In the genomic region with DNA sequence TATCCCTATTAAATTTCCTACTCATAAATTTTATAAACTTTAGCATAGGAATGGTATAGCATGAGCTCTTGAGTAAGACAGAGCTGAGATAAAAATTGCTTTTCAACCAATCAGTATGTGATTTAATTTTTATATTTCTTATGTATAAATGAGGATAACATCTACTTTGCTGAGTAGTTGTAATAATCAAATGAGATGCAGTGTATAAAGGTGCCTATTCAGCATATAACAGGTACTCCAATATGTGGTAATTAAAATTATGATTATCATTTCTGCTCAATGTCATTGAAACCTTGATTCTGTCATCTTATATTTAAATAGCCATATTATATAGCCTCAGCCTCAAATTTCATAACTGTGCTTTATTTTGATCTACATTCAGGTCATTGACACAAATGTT, we compare ENCODE assay signal across 8 cellular contexts.
"Had no signal": no experiment of that assay in that cellular context is flagged by ENCODE, and none has a peak within 500 bp of the region (broad histone marks: within the 10 kb centered on the region; RNA-seq: fewer than 3 reads in every experiment).

No MANE protein-coding gene starts in this region.

- H2AFZ ChIP-seq: GM23248 had no signal

- H3K36me3 ChIP-seq: HAP-1 had no signal

- H3K9ac ChIP-seq: GM23248 had no signal

- H3K4me1 ChIP-seq: HAP-1 had no signal

- DNase-seq: GM23248, GOT3, H7, HFFc6, KG1 had no signal

- ATAC-seq: HCT116 had no signal

- H3K27ac ChIP-seq: GM23248, HL-60 had no signal

- H3K9me3 ChIP-seq: HAP-1 had no signal

- H3K4me3 ChIP-seq: GM23248, HAP-1 had no signal
